ENCODE assay signal across 8 cellular contexts in the genomic region with DNA sequence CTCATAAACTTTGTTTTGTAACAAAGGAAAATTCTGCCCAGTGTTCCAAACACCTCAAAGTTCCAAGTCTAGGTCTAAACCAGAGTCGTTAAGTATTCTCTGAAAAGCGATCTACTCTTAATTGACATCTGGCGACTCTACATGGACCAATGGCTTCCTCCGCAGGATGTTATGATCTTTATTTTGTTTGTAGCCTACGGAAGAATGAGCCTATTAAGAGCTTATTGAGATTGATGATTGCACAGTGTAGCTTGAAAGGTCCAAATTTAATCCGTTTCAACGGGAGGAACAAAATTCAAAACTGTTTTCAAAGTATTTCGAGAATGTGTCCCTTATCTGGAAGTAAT.
DNase-seq lines count a peak whose midpoint lies in the region; ATAC-seq and TF ChIP-seq lines count a peak whose summit lies in the region.

No MANE protein-coding gene starts in this region.

- no peak for ATAC-seq in activated naive CD8-positive, alpha-beta T cell treated with anti-CD3 and anti-CD28 coated beads, Interleukin-2, amount 50 U/mL, for 24 hours

- peaks cover 10% of the 10 kb centered on the region; the same call in 1 of the 2 replicates for H3K36me3 ChIP-seq in ACC112 (ENCODE audit: insufficient read depth, low read length)
- H3K36me3 ChIP-seq in stomach: peaks cover 0 to 5% (median 3%) of the 10 kb centered on the region in 4 donors

- H3K36me3 Mint-ChIP-seq in activated naive CD8-positive, alpha-beta T cell treated with anti-CD3 and anti-CD28 coated beads, Interleukin-2, amount 50 U/mL, for 24 hours (ENCODE audit: low read depth): peaks cover 21% of the 10 kb centered on the region

- no peak for TF ChIP-seq CTCF in GM12875 (IDR thresholded peaks at IDR 0.05; ENCODE audit: borderline replicate concordance, insufficient read depth, low read depth, low read length)
- no peak for TF ChIP-seq CTCF in stomach (IDR thresholded peaks at IDR 0.05)

- H3K4me3 ChIP-seq in ACC112 (ENCODE audit: low read depth, low read length) (peak overlapping the region; percentile 97), GM12875 (ENCODE audit: low read depth, low read length) (peak overlapping the region; percentile 61), stomach (peak overlapping the region; percentile 62 to 80 (median 66))

- WGBS in stomach, 5 donors: 0 to 2% (median 0%) methylated on average over 8 of the region's 8 CpGs

- DNase-seq in NCI-H2171 (lab: John Stamatoyannopoulos, UW) (peak; percentile 64), inferior parietal cortex (ENCODE audit: extremely low spot score) (peak; percentile 57), stomach (no peak), activated gamma-delta T cell (lab: John Stamatoyannopoulos, UW) (no peak)
- DNase-seq in activated naive CD8-positive, alpha-beta T cell treated with anti-CD3 and anti-CD28 coated beads, Interleukin-2, amount 50 U/mL, for 24 hours: no peak
- no peak for DNase-seq in activated CD4-positive, CD25-positive, alpha-beta regulatory T cell treated with anti-CD3 and anti-CD28 coated beads, Interleukin-2, amount 50 U/mL, for 72 hours

- H3K27ac Mint-ChIP-seq in activated naive CD8-positive, alpha-beta T cell treated with anti-CD3 and anti-CD28 coated beads, Interleukin-2, amount 50 U/mL, for 24 hours: peak overlapping the region; percentile 94

- H3K4me3 Mint-ChIP-seq in activated naive CD8-positive, alpha-beta T cell treated with anti-CD3 and anti-CD28 coated beads, Interleukin-2, amount 50 U/mL, for 24 hours: peak overlapping the region; percentile 94

- no peaks in the 10 kb centered on the region for H3K9me3 Mint-ChIP-seq in activated naive CD8-positive, alpha-beta T cell treated with anti-CD3 and anti-CD28 coated beads, Interleukin-2, amount 50 U/mL, for 24 hours

- H3K4me1 Mint-ChIP-seq in activated naive CD8-positive, alpha-beta T cell treated with anti-CD3 and anti-CD28 coated beads, Interleukin-2, amount 50 U/mL, for 24 hours: peaks cover 65% of the 10 kb centered on the region

- intact Hi-C loops in stomach (cut with DNase I; ENCODE audit: low total_unique reads): no loop called here

- H2AFZ ChIP-seq in ACC112 (ENCODE audit: low read length, unreplicated experiment): peak overlapping the region; percentile 77

- H3K27ac ChIP-seq in ACC112 (ENCODE audit: low read depth, low read length) (peak overlapping the region; percentile 82), stomach (peak overlapping the region; percentile 95 to 99 (median 98))

- TF ChIP-seq POLR2A in stomach (IDR thresholded peaks at IDR 0.05): no peak

- peaks cover 18% of the 10 kb centered on the region for H3K4me1 ChIP-seq in ACC112 (ENCODE audit: control insufficient read depth, insufficient read depth, low read length, unreplicated experiment)
- H3K4me1 ChIP-seq in stomach: peaks cover 23 to 70% (median 49%) of the 10 kb centered on the region in 4 donors

- H3K27me3 ChIP-seq in ACC112 (ENCODE audit: insufficient read depth, low read length): no peaks in the 10 kb centered on the region
- H3K27me3 ChIP-seq in stomach: no peaks in the 10 kb centered on the region

- TF ChIP-seq EP300 in stomach (IDR thresholded peaks at IDR 0.05): no peak

- no peaks in the 10 kb centered on the region for H3K9me3 ChIP-seq in stomach

- no peaks in the 10 kb centered on the region for H3K27me3 Mint-ChIP-seq in activated naive CD8-positive, alpha-beta T cell treated with anti-CD3 and anti-CD28 coated beads, Interleukin-2, amount 50 U/mL, for 24 hours

- peaks cover 67% of the 10 kb centered on the region for H3K79me2 ChIP-seq in ACC112 (ENCODE audit: control insufficient read depth, insufficient read depth, low read length, unreplicated experiment)

Comparison
In these comparisons a context has a peak if more than half of its experiments do, and no peak if none do; other contexts are left out.
1. DNase-seq: peak in NCI-H2171 (single experiment) and inferior parietal cortex (single experiment); none in activated naive CD8-positive, alpha-beta T cell treated with anti-CD3 and anti-CD28 coated beads, Interleukin-2, amount 50 U/mL, for 24 hours (single experiment), stomach (single experiment), activated gamma-delta T cell (single experiment) and activated CD4-positive, CD25-positive, alpha-beta regulatory T cell treated with anti-CD3 and anti-CD28 coated beads, Interleukin-2, amount 50 U/mL, for 72 hours (single experiment).
2. Peak in every context shown above with its lines, with median percentiles within 50 percentile points of each other: H3K4me3 ChIP-seq.